13 cellular contexts compared by ENCODE assay signal in the genomic region with DNA sequence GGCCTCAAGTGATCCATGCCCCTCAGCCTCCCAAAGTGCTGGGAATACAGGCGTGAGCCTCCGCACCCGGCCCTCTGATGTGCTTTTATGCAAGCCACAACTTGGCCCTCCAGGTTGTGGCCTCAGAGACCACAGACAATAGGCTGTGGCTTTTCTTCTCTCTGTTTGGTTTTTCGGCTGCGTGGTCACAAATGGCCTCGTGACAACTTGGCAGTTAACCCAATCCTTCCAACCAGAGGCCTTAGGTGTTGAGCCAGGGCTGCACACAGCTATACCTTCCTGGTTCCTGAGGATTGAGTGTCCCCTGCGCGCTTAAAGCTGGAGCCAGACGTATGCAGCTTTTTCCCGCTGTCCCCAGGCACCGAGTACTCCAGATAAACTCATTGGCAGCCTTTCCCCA. TPM values are rescaled to one million over a fixed set of nuclear protein-coding genes. Genes with fewer than 3 reads are reported as not detected.
DNase-seq lines count a peak whose midpoint lies in the region; ATAC-seq and TF ChIP-seq lines count a peak whose summit lies in the region.
"Had no signal": no experiment of that assay in that cellular context is flagged by ENCODE, and none has a peak within 500 bp of the region (broad histone marks: within the 10 kb centered on the region; RNA-seq: fewer than 3 reads in every experiment).

No MANE protein-coding gene starts in this region.

- TF ChIP-seq CTCF in GM12865 (IDR thresholded peaks at IDR 0.05; ENCODE audit: insufficient read depth, low read depth, low read length, missing control alignments) (no peak), body of pancreas (IDR thresholded peaks at IDR 0.05) (no peak), GM13976 (IDR thresholded peaks at IDR 0.05; ENCODE audit: borderline replicate concordance, control extremely low read depth, extremely low read depth, insufficient read depth, missing control alignments) (no peak)
- TF ChIP-seq CTCF in CD4-positive, alpha-beta T cell (IDR thresholded peaks at IDR 0.05): no peak

- H3K36me3 Mint-ChIP-seq in activated T-helper 1 cell treated with anti-CD3 and anti-CD28 coated beads, Interleukin-12 subunit alpha, Interleukin-12 subunit beta, Interleukin-2, Interleukin-4 antibody, amounts not matched to agents 30 ng/mL and 10 ng/mL and 1 ng/mL, durations not matched to agents 14 hours and 24 hours and 36 hours (ENCODE audit: low read depth): no peaks in the 10 kb centered on the region
- H3K36me3 Mint-ChIP-seq in CD4-positive, alpha-beta T cell (ENCODE audit: low read depth): no peaks in the 10 kb centered on the region

- in situ Hi-C loops in GM13976 (cut with MboI; ENCODE audit: low sequenced_read_pairs, unreplicated experiment): no loop called here

- 36 to 40% methylated on average over 8 to 11 of the region's 11 CpGs for WGBS in body of pancreas, 2 donors

- no peak overlapping the region for H3K27ac Mint-ChIP-seq in activated T-helper 1 cell treated with anti-CD3 and anti-CD28 coated beads, Interleukin-12 subunit alpha, Interleukin-12 subunit beta, Interleukin-2, Interleukin-4 antibody, amounts not matched to agents 30 ng/mL and 10 ng/mL and 1 ng/mL, durations not matched to agents 14 hours and 24 hours and 36 hours
- no peak overlapping the region for H3K27ac Mint-ChIP-seq in CD4-positive, alpha-beta T cell
- H3K27ac Mint-ChIP-seq: nephron progenitor cell had no signal

- CTCF ChIA-PET in CD4-positive, alpha-beta T cell (lab: Charles Lee): no interaction called here

- no peaks in the 10 kb centered on the region for H3K4me1 Mint-ChIP-seq in activated T-helper 1 cell treated with anti-CD3 and anti-CD28 coated beads, Interleukin-12 subunit alpha, Interleukin-12 subunit beta, Interleukin-2, Interleukin-4 antibody, amounts not matched to agents 30 ng/mL and 10 ng/mL and 1 ng/mL, durations not matched to agents 14 hours and 24 hours and 36 hours (ENCODE audit: low read depth)
- no peaks in the 10 kb centered on the region for H3K4me1 Mint-ChIP-seq in CD4-positive, alpha-beta T cell (ENCODE audit: low read depth)

- peak overlapping the region; percentile 43 to 87 (median 76) for H3K27ac ChIP-seq in body of pancreas
- no peak overlapping the region for H3K27ac ChIP-seq in CD4-positive, alpha-beta T cell (ENCODE audit: low read depth, low read length)

- POLR2A ChIA-PET in CD4-positive, alpha-beta T cell (lab: Charles Lee): no interaction called here

- H3K9me3 Mint-ChIP-seq in activated T-helper 1 cell treated with anti-CD3 and anti-CD28 coated beads, Interleukin-12 subunit alpha, Interleukin-12 subunit beta, Interleukin-2, Interleukin-4 antibody, amounts not matched to agents 30 ng/mL and 10 ng/mL and 1 ng/mL, durations not matched to agents 14 hours and 24 hours and 36 hours: no peaks in the 10 kb centered on the region
- H3K9me3 Mint-ChIP-seq in CD4-positive, alpha-beta T cell: no peaks in the 10 kb centered on the region
- H3K9me3 Mint-ChIP-seq: nephron progenitor cell had no signal

- peaks cover 19% of the 10 kb centered on the region for H3K4me1 ChIP-seq in body of pancreas

- ATAC-seq in HG03139 (IDR thresholded peaks at IDR 0.05; ENCODE audit: unreplicated experiment) (peak; percentile 29), body of pancreas (peak; percentile 17)
- no peak for ATAC-seq in CD4-positive, alpha-beta T cell (ENCODE audit: poor library complexity)
- ATAC-seq: activated CD4-positive, CD25-positive, alpha-beta regulatory T cell treated with anti-CD3 and anti-CD28 coated beads, Interleukin-2, amount 50 U/mL, for 24 hours had no signal

- no peaks in the 10 kb centered on the region for H3K27me3 ChIP-seq in body of pancreas
- peaks cover 9% of the 10 kb centered on the region for H3K27me3 ChIP-seq in CD4-positive, alpha-beta T cell (ENCODE audit: control insufficient read depth, insufficient read depth, low read length)

- DNase-seq in GM12865 (ENCODE audit: low read depth) (peak; percentile 62), body of pancreas (no peak), myocyte (ENCODE audit: low read depth) (peak; percentile 10), GM13976 (ENCODE audit: low spot score) (no peak), NAMALWA (ENCODE audit: low spot score) (no peak)
- DNase-seq in activated T-helper 1 cell treated with anti-CD3 and anti-CD28 coated beads, Interleukin-12 subunit alpha, Interleukin-12 subunit beta, Interleukin-2, Interleukin-4 antibody, amounts not matched to agents 30 ng/mL and 10 ng/mL and 1 ng/mL, durations not matched to agents 14 hours and 24 hours and 36 hours (ENCODE audit: low spot score): no peak
- DNase-seq in CD4-positive, alpha-beta T cell: no peak
- DNase-seq: activated effector memory CD4-positive, alpha-beta T cell treated with Interleukin-2 at 50 U/mL for 16 hours; COR-L47; NCI-H2171 treated with DMSO at 0.1 percent for 48 hours; nephron progenitor cell had no signal

- H3K4me3 ChIP-seq in GM12865 (ENCODE audit: low read depth, low read length) (no peak overlapping the region), body of pancreas (no peak overlapping the region)

- TF ChIP-seq POLR2A in body of pancreas (IDR thresholded peaks at IDR 0.05): no peak

- H3K9me3 ChIP-seq in body of pancreas: no peaks in the 10 kb centered on the region
- H3K9me3 ChIP-seq in CD4-positive, alpha-beta T cell (ENCODE audit: control insufficient read depth, low read length): no peaks in the 10 kb centered on the region

- H3K4me3 Mint-ChIP-seq in activated T-helper 1 cell treated with anti-CD3 and anti-CD28 coated beads, Interleukin-12 subunit alpha, Interleukin-12 subunit beta, Interleukin-2, Interleukin-4 antibody, amounts not matched to agents 30 ng/mL and 10 ng/mL and 1 ng/mL, durations not matched to agents 14 hours and 24 hours and 36 hours: no peak overlapping the region
- no peak overlapping the region for H3K4me3 Mint-ChIP-seq in CD4-positive, alpha-beta T cell
- H3K4me3 Mint-ChIP-seq: nephron progenitor cell had no signal

- peaks cover 1% of the 10 kb centered on the region for H3K27me3 Mint-ChIP-seq in activated T-helper 1 cell treated with anti-CD3 and anti-CD28 coated beads, Interleukin-12 subunit alpha, Interleukin-12 subunit beta, Interleukin-2, Interleukin-4 antibody, amounts not matched to agents 30 ng/mL and 10 ng/mL and 1 ng/mL, durations not matched to agents 14 hours and 24 hours and 36 hours (ENCODE audit: insufficient read depth)
- peaks cover 14% of the 10 kb centered on the region for H3K27me3 Mint-ChIP-seq in CD4-positive, alpha-beta T cell

- intact Hi-C loops in body of pancreas (cut with DNase I): no loop called here
- intact Hi-C loops in activated T-helper 1 cell treated with anti-CD3 and anti-CD28 coated beads, Interleukin-12 subunit alpha, Interleukin-12 subunit beta, Interleukin-2, Interleukin-4 antibody, amounts not matched to agents 30 ng/mL and 10 ng/mL and 1 ng/mL, durations not matched to agents 14 hours and 24 hours and 36 hours (cut with micrococcal nuclease): no loop called here
- intact Hi-C loops in CD4-positive, alpha-beta T cell (cut with DNase I, micrococcal nuclease): no loop called here

- no peaks in the 10 kb centered on the region for H3K36me3 ChIP-seq in body of pancreas (replicated peaks in 1 of 2; ENCODE audit: insufficient read depth in 1 of 2, low read depth in 2 of 2)

RNA-seq across cellular contexts. Expression of a gene that starts 6.3 kb away (rescaled TPM):
- total RNA-seq in body of pancreas (under 1 TPM in 1 of 2 donors, not detected in 1; 0.26 TPM), myocyte (not detected in 2 replicates)
- not detected for polyA plus RNA-seq in myocyte (2012)
- total RNA-seq in activated T-helper 1 cell treated with anti-CD3 and anti-CD28 coated beads, Interleukin-12 subunit alpha, Interleukin-12 subunit beta, Interleukin-2, Interleukin-4 antibody, amounts not matched to agents 30 ng/mL and 10 ng/mL and 1 ng/mL, durations not matched to agents 14 hours and 24 hours and 36 hours: not detected in 2 replicates
- not detected for total RNA-seq in CD4-positive, alpha-beta T cell

Comparison
In these comparisons a context has a peak if more than half of its experiments do, and no peak if none do; other contexts are left out.
1. DNase-seq: peak in GM12865 (single experiment) and myocyte (single experiment); none in body of pancreas (0 of 4), activated T-helper 1 cell treated with anti-CD3 and anti-CD28 coated beads, Interleukin-12 subunit alpha, Interleukin-12 subunit beta, Interleukin-2, Interleukin-4 antibody, amounts not matched to agents 30 ng/mL and 10 ng/mL and 1 ng/mL, durations not matched to agents 14 hours and 24 hours and 36 hours (single experiment), CD4-positive, alpha-beta T cell (0 of 10), GM13976 (single experiment) and NAMALWA (single experiment).